8 cellular contexts compared by ENCODE assay signal in the genomic region with DNA sequence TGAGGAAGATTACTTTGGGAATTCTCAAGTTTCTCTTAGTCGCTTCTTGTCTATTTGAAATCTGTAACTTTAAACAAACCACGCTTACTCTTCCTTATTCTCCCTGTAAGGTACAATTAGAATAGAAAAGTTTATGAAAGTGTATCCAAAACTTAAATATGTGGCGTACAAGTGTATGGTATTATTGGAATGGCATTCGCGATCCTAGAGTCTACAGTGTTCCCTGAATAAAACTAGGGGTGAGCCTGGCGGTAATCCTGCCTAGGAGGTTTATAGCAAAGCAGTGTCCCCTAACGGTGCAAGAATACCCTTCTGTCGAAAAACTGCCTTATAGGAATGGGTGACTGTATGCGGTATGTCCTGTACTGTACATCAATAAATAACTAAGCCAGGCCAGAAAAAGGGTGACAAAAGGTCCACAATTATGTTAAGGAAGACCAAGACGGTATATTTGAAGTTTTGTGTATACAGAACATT. TPM values are rescaled to one million over a fixed set of nuclear protein-coding genes. Genes with fewer than 3 reads are reported as not detected.
DNase-seq lines count a peak whose midpoint lies in the region; ATAC-seq and TF ChIP-seq lines count a peak whose summit lies in the region.

No MANE protein-coding gene starts in this region.

- H2AK5ac ChIP-seq in mesenchymal stem cell (ENCODE audit: low read length, severe bottlenecking) = no peak overlapping the region

- H3K4me2 ChIP-seq in mesenchymal stem cell (ENCODE audit: low read length, poor library complexity, severe bottlenecking) = peak overlapping the region; percentile 92

- no peaks in the 10 kb centered on the region for H3K4me1 ChIP-seq in mesenchymal stem cell (ENCODE audit: control insufficient read depth, insufficient read depth, low read depth, low read length)

- no peak overlapping the region for H2BK15ac ChIP-seq in mesenchymal stem cell (ENCODE audit: low read depth, poor library complexity, severe bottlenecking)

- H2AFZ ChIP-seq in mesenchymal stem cell (ENCODE audit: low read depth, low read length) = no peak overlapping the region

- DNase-seq in AG04450 (ENCODE audit: low read depth, low spot score) (no peak), HL-60 (ENCODE audit: low read depth in 1 of 2, low spot score in 1 of 2) (no peak), astrocyte of the spinal cord (ENCODE audit: low read depth, low spot score) (peak; percentile 23), mesenchymal stem cell (peak; percentile 48), GM19238 (ENCODE audit: insufficient read length, low spot score) (no peak), retina (no peak)

- H3K18ac ChIP-seq in mesenchymal stem cell (ENCODE audit: low read depth in 1 of 2, low read length in 2 of 2) = no peak overlapping the region

- CTCF ChIA-PET in AG04450 (lab: Charles Lee) = no interaction called here

- no peak overlapping the region for H2BK5ac ChIP-seq in mesenchymal stem cell (ENCODE audit: low read depth, low read length, poor library complexity, severe bottlenecking)

- H3K9me3 ChIP-seq in AG04450 (ENCODE audit: control insufficient read depth, insufficient read depth, low read length) = no peaks in the 10 kb centered on the region
- H3K9me3 ChIP-seq in mesenchymal stem cell (ENCODE audit: control insufficient read depth, low read length) = no peaks in the 10 kb centered on the region

- POLR2A ChIA-PET in AG04450 (lab: Yijun Ruan, JAX) = no interaction called here

- peaks cover 0 to 5% of the 10 kb centered on the region in 2 experiments for H3K36me3 ChIP-seq in mesenchymal stem cell (ENCODE audit: control insufficient read depth in 1 of 2, insufficient read depth in 2 of 2, low read depth in 1 of 2, low read length in 2 of 2)

- no peak overlapping the region for H4K8ac ChIP-seq in mesenchymal stem cell (ENCODE audit: low read length)

- TF ChIP-seq CTCF in AG04450 (IDR thresholded peaks at IDR 0.05; ENCODE audit: low read depth, low read length) (no peak), HL-60 (IDR thresholded peaks at IDR 0.05; ENCODE audit: insufficient read depth, low read length) (no peak), astrocyte of the spinal cord (IDR thresholded peaks at IDR 0.05; ENCODE audit: low read depth, low read length) (no peak)

- 31% methylated on average over 7 of the region's 10 CpGs for WGBS in mesenchymal stem cell

- in situ Hi-C loops in astrocyte of the spinal cord (cut with HindIII; ENCODE audit: low sequenced_read_pairs) = no loop called here

- H3K27me3 ChIP-seq in AG04450 (ENCODE audit: control insufficient read depth, insufficient read depth, low read length) (no peaks in the 10 kb centered on the region), HL-60 (ENCODE audit: insufficient read depth, poor library complexity, severe bottlenecking) (no peaks in the 10 kb centered on the region), mesenchymal stem cell (ENCODE audit: control insufficient read depth in 1 of 2, insufficient read depth in 1 of 2, low read length in 2 of 2) (peaks cover 0 to 4% of the 10 kb centered on the region in 2 experiments)

- H3K9ac ChIP-seq in mesenchymal stem cell (ENCODE audit: low read length) = peak overlapping the region; percentile 86

- no peak overlapping the region for H2BK120ac ChIP-seq in mesenchymal stem cell (ENCODE audit: low read depth, low read length)

- ATAC-seq in HG03108 (IDR thresholded peaks at IDR 0.05; ENCODE audit: unreplicated experiment) (no peak), HG03045 (IDR thresholded peaks at IDR 0.05; ENCODE audit: unreplicated experiment) (no peak)

- H3K4me3 ChIP-seq in AG04450 (ENCODE audit: low read depth, low read length) = peak overlapping the region; percentile 94
- peak overlapping the region; percentile 75 for H3K4me3 ChIP-seq in HL-60 (replicated peaks; ENCODE audit: insufficient read depth, low read length)
- peak overlapping the region; percentile 72 for H3K4me3 ChIP-seq in astrocyte of the spinal cord (ENCODE audit: low read depth, low read length)
- peak overlapping the region in 1 of 2 experiments; percentile 92 for H3K4me3 ChIP-seq in mesenchymal stem cell (ENCODE audit: insufficient read depth in 1 of 2, low read depth in 1 of 2, low read length in 2 of 2)

- no peak overlapping the region for H4K91ac ChIP-seq in mesenchymal stem cell (ENCODE audit: low read length)

- H3K27ac ChIP-seq in AG04450 (ENCODE audit: low read depth, low read length) (no peak overlapping the region), HL-60 (replicated peaks) (peak overlapping the region; percentile 84), mesenchymal stem cell (ENCODE audit: low read length, poor library complexity, severe bottlenecking) (peak overlapping the region; percentile 16)

- peak overlapping the region in 1 of 2 experiments; percentile 90 for H3K23ac ChIP-seq in mesenchymal stem cell (ENCODE audit: low read length in 2 of 2)

- peaks cover 3% of the 10 kb centered on the region for H3K79me1 ChIP-seq in mesenchymal stem cell (replicated peaks; ENCODE audit: low read length, poor library complexity, severe bottlenecking)

- no peak overlapping the region for H2BK12ac ChIP-seq in mesenchymal stem cell (ENCODE audit: low read length in 2 of 2)

- H3K14ac ChIP-seq in mesenchymal stem cell (ENCODE audit: low read length in 2 of 2) = no peak overlapping the region

- H3K4ac ChIP-seq in mesenchymal stem cell (ENCODE audit: low read depth in 1 of 2, low read length in 2 of 2) = no peak overlapping the region

RNA-seq across cellular contexts. Expression of a gene that starts 1.2 kb away (rescaled TPM):
- polyA plus RNA-seq in AG04450 (2011; rRNA removed) = 37.5 and 54.1 TPM in 2 replicates
- 44.6 and 67.4 TPM in 2 replicates for polyA minus RNA-seq in AG04450 (2011; rRNA and poly(A)+ RNA removed)
- 14.7 TPM for polyA plus RNA-seq in mesenchymal stem cell (2013, experiment 1 of 2)
- 15.4 TPM for polyA plus RNA-seq in mesenchymal stem cell (2013, experiment 2 of 2)

RNA-seq across cellular contexts. Expression of a gene that starts 19.4 kb away (rescaled TPM):
- polyA plus RNA-seq in AG04450 (2011; rRNA removed) = 4.0 and 4.3 TPM in 2 replicates
- polyA minus RNA-seq in AG04450 (2011; rRNA and poly(A)+ RNA removed) = 5.0 and 5.7 TPM in 2 replicates
- polyA plus RNA-seq in mesenchymal stem cell (2013, experiment 1 of 2) = 5.1 TPM
- polyA plus RNA-seq in mesenchymal stem cell (2013, experiment 2 of 2) = 5.1 TPM

Comparison
In these comparisons a context has a peak if more than half of its experiments do, and no peak if none do; other contexts are left out.
1. DNase-seq: peak in astrocyte of the spinal cord (single experiment) and mesenchymal stem cell (single experiment); none in AG04450 (single experiment), HL-60 (0 of 2), GM19238 (single experiment) and retina (single experiment).